In the genomic region with DNA sequence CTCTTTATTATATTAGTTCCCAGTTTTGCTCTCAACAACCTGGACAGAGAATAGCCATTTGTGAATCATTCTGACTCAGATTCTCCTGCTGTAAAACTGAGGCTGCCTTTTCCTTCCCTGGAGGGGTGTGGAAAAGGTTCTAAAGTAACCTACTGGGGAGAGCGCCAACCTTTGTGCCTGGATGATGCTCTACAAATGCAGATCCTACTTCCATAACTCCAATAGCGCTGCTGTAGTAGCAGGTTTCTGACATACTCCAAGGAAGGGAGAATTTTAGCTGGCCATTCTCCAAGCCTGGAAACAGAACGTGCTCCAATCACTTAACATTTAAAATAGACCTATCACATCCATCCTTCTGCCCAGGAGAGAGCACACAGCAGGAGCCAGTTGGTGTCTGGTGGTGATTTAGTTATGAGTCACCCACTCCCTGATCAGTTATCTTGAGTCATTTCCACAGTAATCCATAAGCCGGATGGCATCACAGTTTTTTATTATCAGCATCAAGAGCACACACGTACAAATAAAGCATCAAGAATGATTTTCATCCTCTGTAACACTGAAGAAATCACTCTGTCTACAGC, we compare ENCODE assay signal across 9 cellular contexts. TPM values are rescaled to one million over a fixed set of nuclear protein-coding genes. Genes with fewer than 3 reads are reported as not detected.
DNase-seq lines count a peak whose midpoint lies in the region; ATAC-seq, FAIRE-seq and TF ChIP-seq lines count a peak whose summit lies in the region.
"Had no signal": no experiment of that assay in that cellular context is flagged by ENCODE, and none has a peak within 500 bp of the region (broad histone marks: within the 10 kb centered on the region; RNA-seq: fewer than 3 reads in every experiment).

No MANE protein-coding gene starts in this region.

- FAIRE-seq in urothelium cell line (lab: Jason Lieb, UNC): peak; percentile 82

- intact Hi-C loops in left cardiac atrium (cut with DNase I) (loop anchor here in 1 of 2 donors (10.0 kb wide), 1 partner anchor 547 kb away; no protein-coding TSS in a partner anchor), cardiac septum (cut with DNase I) (no loop called here)

- DNase-seq in left cardiac atrium (no peak), cardiac septum (ENCODE audit: low spot score) (no peak), RKO (ENCODE audit: low spot score) (peak; percentile 93), fibroblast of mammary gland (ENCODE audit: low read depth) (peak; percentile 97), urothelium cell line (ENCODE audit: low spot score) (peak; percentile 78), GM19240 (ENCODE audit: insufficient read length, low spot score) (no peak), NCI-H345 treated with DMSO at 0.1 percent for 48 hours (lab: John Stamatoyannopoulos, UW; ENCODE audit: unreplicated experiment) (no peak)
- DNase-seq: Caco-2 had no signal

- no peak for TF ChIP-seq CTCF in fibroblast of mammary gland (conservative IDR thresholded peaks at IDR 0.05; ENCODE audit: control insufficient read depth, insufficient read depth, low read depth, low read length)

- peak overlapping the region; percentile 12 for H3K4me3 ChIP-seq in fibroblast of mammary gland (ENCODE audit: control insufficient read depth, low read depth, low read length)

- ATAC-seq in left cardiac atrium (peak; percentile 23 to 94), HG03025 (IDR thresholded peaks at IDR 0.05; ENCODE audit: low FRiP score, unreplicated experiment) (no peak)

RNA-seq across cellular contexts. Expression of a gene that starts 38.3 kb away (rescaled TPM):
- under 1 TPM; 0.42 to 0.65 TPM for total RNA-seq in left cardiac atrium
- 0.54 TPM for total RNA-seq in cardiac septum

Comparison
In these comparisons a context has a peak if more than half of its experiments do, and no peak if none do; other contexts are left out.
1. DNase-seq: peak in RKO (single experiment), fibroblast of mammary gland (single experiment) and urothelium cell line (single experiment); none in left cardiac atrium (single experiment), cardiac septum (single experiment), GM19240 (single experiment) and NCI-H345 treated with DMSO at 0.1 percent for 48 hours (single experiment).